Comparison of ENCODE assay signal across 11 cellular contexts in the genomic region with DNA sequence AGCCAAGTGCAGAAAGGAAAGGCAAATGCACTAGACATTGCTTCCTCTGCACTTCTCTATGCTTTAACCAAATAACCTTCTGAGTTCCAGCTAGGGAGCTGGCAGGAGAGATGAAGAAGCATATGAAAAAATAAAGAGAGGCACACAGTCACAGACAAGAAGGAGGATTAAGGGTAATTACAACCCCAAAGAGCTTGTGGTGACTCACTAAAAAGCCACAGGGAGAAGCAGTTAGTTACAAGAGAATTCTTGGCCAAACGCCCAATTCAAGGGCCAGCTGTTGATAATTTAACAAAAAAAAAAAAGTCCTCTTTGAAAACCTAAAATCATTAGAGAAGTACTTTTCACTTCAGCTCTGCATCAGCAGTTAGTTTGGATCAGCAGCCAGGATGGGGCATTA.
DNase-seq lines count a peak whose midpoint lies in the region; ATAC-seq and TF ChIP-seq lines count a peak whose summit lies in the region.
"Had no signal": no experiment of that assay in that cellular context is flagged by ENCODE, and none has a peak within 500 bp of the region (broad histone marks: within the 10 kb centered on the region; RNA-seq: fewer than 3 reads in every experiment).

No MANE protein-coding gene starts in this region.

- TF ChIP-seq POLR2A in NB4 (IDR thresholded peaks at IDR 0.05; ENCODE audit: extremely low read depth, insufficient read length) (no peak), GM18505 (IDR thresholded peaks at IDR 0.05; ENCODE audit: borderline replicate concordance, extremely low read depth, insufficient read depth, insufficient read length) (no peak)

- no peak for TF ChIP-seq CTCF in NB4 (IDR thresholded peaks at IDR 0.05; ENCODE audit: low read depth, low read length)
- no peak for TF ChIP-seq CTCF in foreskin keratinocyte (conservative IDR thresholded peaks at IDR 0.05)

- no peaks in the 10 kb centered on the region for H3K36me3 ChIP-seq in SJCRH30

- DNase-seq in COLO829 (ENCODE audit: low spot score) (peak; percentile 13), NB4 (ENCODE audit: low read depth) (peak; percentile 9), SJCRH30 (peak; percentile 81 to 95), foreskin keratinocyte (peak; percentile 54 to 72), NCI-H526 (lab: John Stamatoyannopoulos, UW) (no peak)
- no peak for DNase-seq in stimulated activated CD4-positive, alpha-beta T cell treated with anti-CD3 and anti-CD28 coated beads, Interleukin-2, amount 100 ng/mL, for 24 hours
- DNase-seq: Caco-2; small intestine; stimulated activated naive CD8-positive, alpha-beta T cell treated with anti-CD3 and anti-CD28 coated beads, Interleukin-15, amount 100 ng/mL, for 72 hours had no signal

- H3K27ac ChIP-seq in SJCRH30 (no peak overlapping the region), foreskin keratinocyte (no peak overlapping the region)

- H3K4me3 ChIP-seq in NB4 (ENCODE audit: low read depth, low read length) (no peak overlapping the region), SJCRH30 (no peak overlapping the region)

- ATAC-seq in foreskin keratinocyte: peak; percentile 69
- no peak for ATAC-seq in GM18505 (IDR thresholded peaks at IDR 0.05; ENCODE audit: unreplicated experiment)
- ATAC-seq in GM18907 (IDR thresholded peaks at IDR 0.05; ENCODE audit: unreplicated experiment): no peak
- ATAC-seq: stimulated activated naive CD8-positive, alpha-beta T cell treated with anti-CD3 and anti-CD28 coated beads, Interleukin-15, amount 100 ng/mL, for 72 hours had no signal

- no peaks in the 10 kb centered on the region for H3K9me3 ChIP-seq in SJCRH30 (replicated peaks)
- H3K9me3 ChIP-seq: Caco-2 had no signal

- H3K4me1 ChIP-seq in SJCRH30 (peaks cover 20% of the 10 kb centered on the region), foreskin keratinocyte (peaks cover 18% of the 10 kb centered on the region)
- H3K4me1 ChIP-seq: Caco-2 had no signal

- H3K27me3 ChIP-seq in SJCRH30 (no peaks in the 10 kb centered on the region), foreskin keratinocyte (peaks cover 25% of the 10 kb centered on the region)

Comparison
In these comparisons a context has a peak if more than half of its experiments do, and no peak if none do; other contexts are left out.
1. DNase-seq: peak in COLO829 (single experiment), NB4 (single experiment), SJCRH30 (2 of 2) and foreskin keratinocyte (2 of 2); none in NCI-H526 (0 of 2) and stimulated activated CD4-positive, alpha-beta T cell treated with anti-CD3 and anti-CD28 coated beads, Interleukin-2, amount 100 ng/mL, for 24 hours (0 of 2).